Comparison of ENCODE assay signal across 19 cellular contexts in the genomic region with DNA sequence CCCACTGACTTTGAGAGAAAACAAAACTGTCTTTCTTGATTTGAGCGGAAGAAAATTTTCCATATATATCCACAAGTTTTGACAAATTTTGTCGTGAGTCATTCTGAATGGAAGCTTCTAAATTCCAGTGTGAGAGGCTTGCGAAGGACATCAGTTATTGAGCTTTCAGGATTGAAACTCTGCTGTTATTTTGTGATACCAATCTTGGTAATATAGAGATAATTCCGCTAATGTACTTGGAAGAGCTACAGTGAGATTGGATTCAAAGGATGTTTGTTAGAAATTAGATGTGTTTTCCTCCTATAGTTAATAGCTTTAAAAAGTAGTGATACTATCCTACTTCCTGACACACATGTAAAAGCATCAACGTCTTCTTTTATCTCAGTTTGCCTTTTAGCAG.
DNase-seq lines count a peak whose midpoint lies in the region; ATAC-seq and TF ChIP-seq lines count a peak whose summit lies in the region.
"Had no signal": no experiment of that assay in that cellular context is flagged by ENCODE, and none has a peak within 500 bp of the region (broad histone marks: within the 10 kb centered on the region; RNA-seq: fewer than 3 reads in every experiment).

No MANE protein-coding gene starts in this region.

- no peaks in the 10 kb centered on the region for H3K36me3 Mint-ChIP-seq in mesothelial cell of epicardium
- H3K36me3 Mint-ChIP-seq: CD4-positive, alpha-beta memory T cell had no signal

- H3K4me3 ChIP-seq in DND-41 (ENCODE audit: low read depth in 1 of 2, low read length in 2 of 2): no peak overlapping the region
- H3K4me3 ChIP-seq in MM.1S (ENCODE audit: low read length): no peak overlapping the region
- no peak overlapping the region for H3K4me3 ChIP-seq in BE2C (ENCODE audit: low read depth, low read length)
- H3K4me3 ChIP-seq: A549, GM12878 had no signal

- H3K27me3 Mint-ChIP-seq in mesothelial cell of epicardium (ENCODE audit: low read depth): no peaks in the 10 kb centered on the region

- H3K79me2 ChIP-seq in DND-41 (ENCODE audit: insufficient read depth, low read length) (no peaks in the 10 kb centered on the region), MM.1S (ENCODE audit: low read length) (no peaks in the 10 kb centered on the region)

- H3K4me3 Mint-ChIP-seq in mesothelial cell of epicardium: no peak overlapping the region
- H3K4me3 Mint-ChIP-seq: CD4-positive, alpha-beta memory T cell had no signal

- TF ChIP-seq CTCF in DND-41 (IDR thresholded peaks at IDR 0.05; ENCODE audit: borderline replicate concordance, extremely low read depth, low read length, poor library complexity, severe bottlenecking) (no peak), mesothelial cell of epicardium (IDR thresholded peaks at IDR 0.05; ENCODE audit: unreplicated experiment) (no peak), MM.1S (IDR thresholded peaks at IDR 0.05; ENCODE audit: low read length) (no peak), BE2C (IDR thresholded peaks at IDR 0.05; ENCODE audit: low read depth, low read length) (no peak)

- ATAC-seq in DND-41 (ENCODE audit: insufficient read depth, low read depth) (no peak), SK-N-SH treated with all-trans-retinoic acid at 6 μM for 48 hours (peak; percentile 56)
- ATAC-seq: A549, GM12878 had no signal

- peaks cover 24% of the 10 kb centered on the region for H3K4me1 Mint-ChIP-seq in mesothelial cell of epicardium

- H3K27ac ChIP-seq in DND-41 (ENCODE audit: low read length): peak overlapping the region; percentile 48; the same call in 1 of the 2 replicates
- H3K27ac ChIP-seq in MM.1S (ENCODE audit: low read length): no peak overlapping the region
- H3K27ac ChIP-seq: A549 had no signal

- H4K20me1 ChIP-seq in DND-41 (ENCODE audit: insufficient read depth, low read length) (no peaks in the 10 kb centered on the region), MM.1S (ENCODE audit: insufficient read depth, low read length) (no peaks in the 10 kb centered on the region)

- no peak for DNase-seq in DND-41
- DNase-seq in RPMI7951 (ENCODE audit: low read depth): peak; percentile 20
- no peak for DNase-seq in mesothelial cell of epicardium (ENCODE audit: low spot score in 2 of 2, unreplicated experiment in 2 of 2)
- no peak for DNase-seq in MM.1S
- no peak for DNase-seq in DMS114 treated with DMSO at 0.1 percent for 48 hours (lab: John Stamatoyannopoulos, UW; ENCODE audit: unreplicated experiment)
- DNase-seq in BE2C: no peak
- DNase-seq: 8988T; ACHN; AML-193; C1 segment of cervical spinal cord; Caco-2; CD4-positive, alpha-beta memory T cell; EL; GDM1; H7; HCEC 1CT had no signal

- H3K9ac ChIP-seq in DND-41 (ENCODE audit: low read depth, low read length): no peak overlapping the region
- no peak overlapping the region for H3K9ac ChIP-seq in MM.1S (ENCODE audit: low read length)

- H3K9me3 Mint-ChIP-seq in mesothelial cell of epicardium: peaks cover 6% of the 10 kb centered on the region
- H3K9me3 Mint-ChIP-seq: CD4-positive, alpha-beta memory T cell had no signal

- no peaks in the 10 kb centered on the region for H3F3A ChIP-seq in MM.1S (ENCODE audit: insufficient read depth, low read length)

- H2AFZ ChIP-seq in DND-41 (ENCODE audit: low read depth, low read length): no peak overlapping the region
- H2AFZ ChIP-seq in MM.1S (ENCODE audit: low read length): no peak overlapping the region

- H3K9me2 ChIP-seq in MM.1S (replicated peaks; ENCODE audit: insufficient read depth, low read length): no peaks in the 10 kb centered on the region

- H3K27me3 ChIP-seq in DND-41 (ENCODE audit: insufficient read depth, low read length, poor library complexity) (no peaks in the 10 kb centered on the region), MM.1S (replicated peaks; ENCODE audit: insufficient read depth, low read length) (no peaks in the 10 kb centered on the region), BE2C (no peaks in the 10 kb centered on the region)

- peak overlapping the region; percentile 78 for H3K27ac Mint-ChIP-seq in mesothelial cell of epicardium
- H3K27ac Mint-ChIP-seq: CD4-positive, alpha-beta memory T cell had no signal

- no peaks in the 10 kb centered on the region for H3K9me3 ChIP-seq in DND-41 (ENCODE audit: insufficient read depth, low read length, severe bottlenecking)
- no peaks in the 10 kb centered on the region for H3K9me3 ChIP-seq in MM.1S (replicated peaks; ENCODE audit: insufficient read depth, low read length)
- H3K9me3 ChIP-seq in BE2C: no peaks in the 10 kb centered on the region
- H3K9me3 ChIP-seq: A549, Caco-2 had no signal

- H3K4me2 ChIP-seq in DND-41 (ENCODE audit: insufficient read depth, low read length) (no peak overlapping the region), MM.1S (ENCODE audit: low read depth, low read length) (no peak overlapping the region)
- H3K4me2 ChIP-seq: A549 had no signal

- H3K36me3 ChIP-seq in DND-41 (ENCODE audit: insufficient read depth, low read length) (no peaks in the 10 kb centered on the region), MM.1S (replicated peaks; ENCODE audit: insufficient read depth, low read length) (no peaks in the 10 kb centered on the region), BE2C (no peaks in the 10 kb centered on the region)

- H3K4me1 ChIP-seq in DND-41 (ENCODE audit: insufficient read depth, low read length) (peaks cover 19% of the 10 kb centered on the region), MM.1S (ENCODE audit: low read length) (no peaks in the 10 kb centered on the region), BE2C (no peaks in the 10 kb centered on the region)
- H3K4me1 ChIP-seq: A549, Caco-2 had no signal

TF ChIP-seq in SK-N-SH treated with all-trans-retinoic acid at 6 μM for 48 hours, 23 proteins besides CTCF, POLR2A, EP300 and RAD21:
- TF ChIP-seq ZFP30 (CRISPR knock-in tag; IDR thresholded peaks at IDR 0.05) (peak; percentile 2; the same call in 1 of the 2 replicates), TCF4 (CRISPR knock-in tag; IDR thresholded peaks at IDR 0.05; ENCODE audit: borderline replicate concordance) (peak; percentile 69; the same call in 1 of the 2 replicates), PPARA (CRISPR knock-in tag; IDR thresholded peaks at IDR 0.05; ENCODE audit: borderline replicate concordance) (no peak), BACH2 (CRISPR knock-in tag; IDR thresholded peaks at IDR 0.05; ENCODE audit: borderline replicate concordance) (no peak), ESRRG (CRISPR knock-in tag; IDR thresholded peaks at IDR 0.05) (no peak), ISL1 (CRISPR knock-in tag; IDR thresholded peaks at IDR 0.05) (peak; percentile 74), ZNF8 (CRISPR knock-in tag; IDR thresholded peaks at IDR 0.05) (0 out of 2 replicates have a peak, but pooled peaks have one; percentile 30), POU6F1 (CRISPR knock-in tag; IDR thresholded peaks at IDR 0.05; ENCODE audit: borderline replicate concordance, low read depth) (no peak), CSRNP3 (CRISPR knock-in tag; IDR thresholded peaks at IDR 0.05) (peak; percentile 47; the same call in 1 of the 2 replicates)
- TF ChIP-seq, protein P1, sequence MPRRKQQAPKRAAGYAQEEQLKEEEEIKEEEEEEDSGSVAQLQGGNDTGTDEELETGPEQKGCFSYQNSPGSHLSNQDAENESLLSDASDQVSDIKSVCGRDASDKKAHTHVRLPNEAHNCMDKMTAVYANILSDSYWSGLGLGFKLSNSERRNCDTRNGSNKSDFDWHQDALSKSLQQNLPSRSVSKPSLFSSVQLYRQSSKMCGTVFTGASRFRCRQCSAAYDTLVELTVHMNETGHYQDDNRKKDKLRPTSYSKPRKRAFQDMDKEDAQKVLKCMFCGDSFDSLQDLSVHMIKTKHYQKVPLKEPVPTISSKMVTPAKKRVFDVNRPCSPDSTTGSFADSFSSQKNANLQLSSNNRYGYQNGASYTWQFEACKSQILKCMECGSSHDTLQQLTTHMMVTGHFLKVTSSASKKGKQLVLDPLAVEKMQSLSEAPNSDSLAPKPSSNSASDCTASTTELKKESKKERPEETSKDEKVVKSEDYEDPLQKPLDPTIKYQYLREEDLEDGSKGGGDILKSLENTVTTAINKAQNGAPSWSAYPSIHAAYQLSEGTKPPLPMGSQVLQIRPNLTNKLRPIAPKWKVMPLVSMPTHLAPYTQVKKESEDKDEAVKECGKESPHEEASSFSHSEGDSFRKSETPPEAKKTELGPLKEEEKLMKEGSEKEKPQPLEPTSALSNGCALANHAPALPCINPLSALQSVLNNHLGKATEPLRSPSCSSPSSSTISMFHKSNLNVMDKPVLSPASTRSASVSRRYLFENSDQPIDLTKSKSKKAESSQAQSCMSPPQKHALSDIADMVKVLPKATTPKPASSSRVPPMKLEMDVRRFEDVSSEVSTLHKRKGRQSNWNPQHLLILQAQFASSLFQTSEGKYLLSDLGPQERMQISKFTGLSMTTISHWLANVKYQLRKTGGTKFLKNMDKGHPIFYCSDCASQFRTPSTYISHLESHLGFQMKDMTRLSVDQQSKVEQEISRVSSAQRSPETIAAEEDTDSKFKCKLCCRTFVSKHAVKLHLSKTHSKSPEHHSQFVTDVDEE (CRISPR knock-in tag; IDR thresholded peaks at IDR 0.05): no peak; the same call in none of the 2 replicates
TF ChIP-seq in SK-N-SH treated with all-trans-retinoic acid at 6 μM for 48 hours: peak in this region for 5.
